Comparison of ENCODE assay signal across 9 cellular contexts in the genomic region with DNA sequence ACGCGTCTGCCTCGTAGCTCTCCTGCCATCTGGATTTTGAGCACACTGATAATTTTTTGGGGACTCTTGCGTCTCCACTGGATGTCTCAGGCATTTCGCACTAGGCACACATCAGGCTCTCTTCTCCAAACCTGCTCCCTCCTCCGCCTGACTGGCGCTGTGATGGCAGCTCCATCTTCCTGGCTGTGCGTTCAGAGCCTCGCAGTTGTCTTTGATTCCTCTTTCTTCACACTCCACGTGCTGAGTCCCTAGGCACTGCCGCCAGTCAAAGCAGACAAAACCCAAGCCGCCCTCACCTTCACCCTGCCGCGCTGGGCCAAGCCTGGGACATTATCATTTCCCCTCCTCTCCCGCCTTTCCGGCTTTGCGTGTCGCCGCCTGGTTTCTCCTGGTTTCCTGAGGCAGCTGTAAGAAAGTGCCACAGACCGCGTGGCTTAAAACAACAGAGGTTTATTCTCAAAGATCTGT. TPM values are rescaled to one million over a fixed set of nuclear protein-coding genes. Genes with fewer than 3 reads are reported as not detected.
DNase-seq lines count a peak whose midpoint lies in the region; ATAC-seq and TF ChIP-seq lines count a peak whose summit lies in the region.
"Had no signal": no experiment of that assay in that cellular context is flagged by ENCODE, and none has a peak within 500 bp of the region (broad histone marks: within the 10 kb centered on the region; RNA-seq: fewer than 3 reads in every experiment).

No MANE protein-coding gene starts in this region.

- ATAC-seq in GM18867 (IDR thresholded peaks at IDR 0.05; ENCODE audit: unreplicated experiment): peak; percentile 28
- peak; percentile 24 for ATAC-seq in HG03039 (IDR thresholded peaks at IDR 0.05; ENCODE audit: unreplicated experiment)
- peak; percentile 18 to 50 for ATAC-seq in activated T-cell treated with anti-CD3 and anti-CD28 coated beads, Interleukin-2, amount 50 U/mL, for 72 hours (replicated peaks in 1 of 2)

- H3K4me1 Mint-ChIP-seq in CD14-positive monocyte: peaks cover 30% of the 10 kb centered on the region
- peaks cover 40% of the 10 kb centered on the region for H3K4me1 Mint-ChIP-seq in activated T-cell treated with anti-CD3 and anti-CD28 coated beads, Interleukin-2, amount 50 U/mL, for 72 hours (ENCODE audit: low read depth)

- TF ChIP-seq POLR2A in ovary (IDR thresholded peaks at IDR 0.05): no peak

- no peaks in the 10 kb centered on the region for H3K27me3 ChIP-seq in ovary

- H3K27ac Mint-ChIP-seq in CD14-positive monocyte: peak overlapping the region; percentile 74 to 93 (median 85)
- peak overlapping the region; percentile 94 for H3K27ac Mint-ChIP-seq in activated T-cell treated with anti-CD3 and anti-CD28 coated beads, Interleukin-2, amount 50 U/mL, for 72 hours

- DNase-seq in CD14-positive monocyte (ENCODE audit: low spot score) (no peak), NCI-H526 treated with DMSO at 0.1 percent for 48 hours (lab: John Stamatoyannopoulos, UW) (peak; percentile 40), germinal center (ENCODE audit: low spot score) (peak; percentile 54), ovary (peak in 2 of 5 donors; percentile 41 to 46), NCI-H1048 (lab: John Stamatoyannopoulos, UW) (no peak)
- peak; percentile 29 to 61 for DNase-seq in activated T-cell treated with anti-CD3 and anti-CD28 coated beads, Interleukin-2, amount 50 U/mL, for 72 hours

- H3K4me1 ChIP-seq in ovary (ENCODE audit: insufficient read depth): peaks cover 14% of the 10 kb centered on the region

- peaks cover 12 to 21% (median 18%) of the 10 kb centered on the region in 3 donors for H3K27me3 Mint-ChIP-seq in CD14-positive monocyte (ENCODE audit: low read depth in 3 of 3)
- peaks cover 13% of the 10 kb centered on the region for H3K27me3 Mint-ChIP-seq in activated T-cell treated with anti-CD3 and anti-CD28 coated beads, Interleukin-2, amount 50 U/mL, for 72 hours (ENCODE audit: low read depth)

- TF ChIP-seq CTCF in CD14-positive monocyte (IDR thresholded peaks at IDR 0.05) (no peak), ovary (IDR thresholded peaks at IDR 0.05) (no peak)

- H3K36me3 ChIP-seq in ovary: no peaks in the 10 kb centered on the region

- H3K4me3 ChIP-seq in ovary: peak overlapping the region; percentile 58

- no peak overlapping the region for H3K27ac ChIP-seq in ovary

- peak overlapping the region; percentile 99 to 100 for H3K4me3 Mint-ChIP-seq in CD14-positive monocyte
- peak overlapping the region; percentile 93 to 95 for H3K4me3 Mint-ChIP-seq in activated T-cell treated with anti-CD3 and anti-CD28 coated beads, Interleukin-2, amount 50 U/mL, for 72 hours

- H3K9me3 Mint-ChIP-seq in CD14-positive monocyte: peaks cover 0 to 2% (median 0%) of the 10 kb centered on the region in 7 donors
- H3K9me3 Mint-ChIP-seq in activated T-cell treated with anti-CD3 and anti-CD28 coated beads, Interleukin-2, amount 50 U/mL, for 72 hours: no peaks in the 10 kb centered on the region

- H3K9me3 ChIP-seq in ovary: no peaks in the 10 kb centered on the region

- no peak for TF ChIP-seq EP300 in ovary (IDR thresholded peaks at IDR 0.05)

- H3K36me3 Mint-ChIP-seq in CD14-positive monocyte: peaks cover 21 to 29% of the 10 kb centered on the region in 2 donors
- H3K36me3 Mint-ChIP-seq in activated T-cell treated with anti-CD3 and anti-CD28 coated beads, Interleukin-2, amount 50 U/mL, for 72 hours (ENCODE audit: insufficient read depth in 2 of 2): peaks cover 5 to 9% of the 10 kb centered on the region in 2 donors

- WGBS in ovary, 3 donors: 0 to 2% (median 1%) methylated on average over 21 of the region's 21 CpGs

- intact Hi-C loops in CD14-positive monocyte (cut with micrococcal nuclease) (loop anchor here (2.0 to 10.0 kb wide), 4 partner anchors 98 to 265 kb away; a partner anchor contains a TSS), ovary (cut with DNase I) (loop anchor here in 1 of 4 donors (10.0 kb wide), 3 partner anchors 95 to 875 kb away; a partner anchor contains a TSS)

RNA-seq across cellular contexts. Expression of a gene that starts 0.8 kb away (rescaled TPM):
- 10 to 100 TPM; 27.9 to 31.1 TPM for polyA plus RNA-seq in CD14-positive monocyte
- 10 to 100 TPM; 21.8 to 29.1 TPM for total RNA-seq in activated T-cell treated with anti-CD3 and anti-CD28 coated beads, Interleukin-2, amount 50 U/mL, for 72 hours
- total RNA-seq in ovary: 10 to 100 TPM; 13.9 to 24.3 (median 22.7) TPM
- 10 to 100 TPM in 1 of 2 donors, 1 to 10 TPM in 1; 8.5 to 34.8 TPM for polyA plus RNA-seq in ovary

RNA-seq across cellular contexts. Expression of a gene that starts 32.1 kb away (rescaled TPM):
- polyA plus RNA-seq in CD14-positive monocyte (under 1 TPM in 1 of 2 donors, not detected in 1; 0.15 TPM), ovary (under 1 TPM; 0.67 to 0.81 TPM)
- total RNA-seq in activated T-cell treated with anti-CD3 and anti-CD28 coated beads, Interleukin-2, amount 50 U/mL, for 72 hours: under 1 TPM in 1 of 2 donors, not detected in 1; 0.35 TPM
- total RNA-seq in ovary: 1 to 10 TPM in 5 of 7 donors, under 1 TPM in 2; 0.73 to 3.6 (median 1.7) TPM
- total RNA-seq: activated CD8-positive, alpha-beta memory T cell treated with anti-CD3 and anti-CD28 coated beads for 36 hours had no signal

Comparison
In these comparisons a context has a peak if more than half of its experiments do, and no peak if none do; other contexts are left out.
1. DNase-seq: peak in NCI-H526 treated with DMSO at 0.1 percent for 48 hours (single experiment), activated T-cell treated with anti-CD3 and anti-CD28 coated beads, Interleukin-2, amount 50 U/mL, for 72 hours (2 of 2) and germinal center (single experiment); none in CD14-positive monocyte (single experiment) and NCI-H1048 (single experiment).
2. Peak in every context shown above with its lines, with median percentiles within 50 percentile points of each other: ATAC-seq.